Comparison of ENCODE assay signal across 16 cellular contexts in the genomic region with DNA sequence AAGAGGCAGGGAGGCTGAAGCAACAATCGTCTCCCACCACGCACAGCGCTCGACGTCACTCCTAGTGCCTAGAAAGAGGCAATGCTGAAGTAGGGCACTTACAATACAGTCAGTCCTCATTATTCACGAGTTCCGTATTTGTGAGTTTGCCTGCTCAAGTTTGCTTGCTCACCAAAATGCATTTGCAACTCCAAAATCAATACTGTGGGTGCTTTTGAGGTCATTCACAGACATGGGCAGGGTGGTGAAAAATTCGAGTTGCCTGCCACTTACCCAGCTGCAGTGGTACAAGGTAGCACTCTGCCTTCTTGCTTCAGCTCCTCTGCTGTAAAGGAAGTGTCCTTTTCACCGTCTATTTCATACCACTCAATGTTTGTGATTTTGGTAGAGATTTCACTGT.
DNase-seq lines count a peak whose midpoint lies in the region; ATAC-seq, FAIRE-seq and TF ChIP-seq lines count a peak whose summit lies in the region.
"Had no signal": no experiment of that assay in that cellular context is flagged by ENCODE, and none has a peak within 500 bp of the region (broad histone marks: within the 10 kb centered on the region; RNA-seq: fewer than 3 reads in every experiment).

No MANE protein-coding gene starts in this region.

- no peak overlapping the region for H3K9ac ChIP-seq in H9 (ENCODE audit: extremely low read depth, insufficient read length, low read length)
- no peak overlapping the region for H3K9ac ChIP-seq in K562 (ENCODE audit: insufficient read depth in 1 of 2, low read depth in 2 of 2, low read length in 2 of 2)
- no peak overlapping the region for H3K9ac ChIP-seq in neural progenitor cell
- H3K9ac ChIP-seq: BLaER1 treated with 17β-estradiol and CSF1 and Interleukin-3, amounts not matched to agents 10 nM and 100 nM had no signal

- H3K4me2 ChIP-seq in H9 (ENCODE audit: insufficient read depth, insufficient read length, low read length) (no peak overlapping the region), K562 (ENCODE audit: insufficient read depth, low read length) (no peak overlapping the region), neural progenitor cell (no peak overlapping the region)
- H3K4me2 ChIP-seq: BLaER1 treated with 17β-estradiol and CSF1 and Interleukin-3, amounts not matched to agents 10 nM and 100 nM had no signal

- no peaks in the 10 kb centered on the region for H4K20me1 ChIP-seq in H9 (ENCODE audit: control insufficient read depth, insufficient read depth, insufficient read length)
- H4K20me1 ChIP-seq in K562 (replicated peaks; ENCODE audit: control insufficient read depth, insufficient read depth, low read length): no peaks in the 10 kb centered on the region
- no peaks in the 10 kb centered on the region for H4K20me1 ChIP-seq in neural progenitor cell (ENCODE audit: low read depth)
- H4K20me1 ChIP-seq: BLaER1 treated with 17β-estradiol and CSF1 and Interleukin-3, amounts not matched to agents 10 nM and 100 nM had no signal

- H3K18ac ChIP-seq in H9 (ENCODE audit: insufficient read length, low read depth, low read length): no peak overlapping the region

- H3K27me3 Mint-ChIP-seq in H9 (ENCODE audit: low read depth) (peaks cover 5% of the 10 kb centered on the region; the same call in 1 of the 2 replicates), neural progenitor cell (ENCODE audit: insufficient read depth, low read depth) (peaks cover 7% of the 10 kb centered on the region)

- TF ChIP-seq EP300 in K562 (IDR thresholded peaks at IDR 0.05; ENCODE audit: low read length): no peak

- POLR2A ChIA-PET in K562 (lab: Yijun Ruan, JAX): interaction anchor here (1.5 to 2.0 kb wide), 2 partner anchors 28 to 30 kb away, joined by 3 to 5 read pairs; no protein-coding TSS in a partner anchor

- no peak overlapping the region for H2AFZ ChIP-seq in H9 (ENCODE audit: low read length)
- peak overlapping the region; percentile 52; the same call in 1 of the 2 replicates for H2AFZ ChIP-seq in K562 (ENCODE audit: low read depth, low read length)
- peak overlapping the region; percentile 42 for H2AFZ ChIP-seq in neural progenitor cell (replicated peaks)

- TF ChIP-seq POLR2A in K562 (conservative IDR thresholded peaks at IDR 0.05): no peak

- H3K4me1 Mint-ChIP-seq in H9 (peaks cover 49 to 60% of the 10 kb centered on the region in 2 experiments), neural progenitor cell (peaks cover 2% of the 10 kb centered on the region)

- H4K8ac ChIP-seq in H9 (replicated peaks; ENCODE audit: insufficient read length, low read depth, low read length): no peak overlapping the region

- H3K79me2 ChIP-seq in H9 (ENCODE audit: insufficient read depth, low read length) (no peaks in the 10 kb centered on the region), K562 (ENCODE audit: control insufficient read depth, insufficient read depth, low read length) (no peaks in the 10 kb centered on the region), neural progenitor cell (ENCODE audit: low read depth) (no peaks in the 10 kb centered on the region)

- H3K4ac ChIP-seq in H9 (ENCODE audit: low read depth, low read length): no peak overlapping the region

- H3K27ac ChIP-seq in H9 (ENCODE audit: insufficient read length, low read depth, low read length): no peak overlapping the region
- H3K27ac ChIP-seq in K562 (ENCODE audit: extremely low read depth, low read depth, low read length): no peak overlapping the region
- no peak overlapping the region for H3K27ac ChIP-seq in neural progenitor cell
- H3K27ac ChIP-seq: BLaER1 treated with 17β-estradiol and CSF1 and Interleukin-3, amounts not matched to agents 10 nM and 100 nM; HL-60 had no signal

- H2BK20ac ChIP-seq in H9 (ENCODE audit: low read depth, low read length, poor library complexity, severe bottlenecking): no peak overlapping the region

- in situ Hi-C loops in K562 (cut with MboI): no loop called here

- H3K9me3 Mint-ChIP-seq in H9: no peaks in the 10 kb centered on the region; a peak in 2 of 5 replicates
- H3K9me3 Mint-ChIP-seq in neural progenitor cell: peaks cover 9% of the 10 kb centered on the region

- no peak overlapping the region for H3K23ac ChIP-seq in H9 (ENCODE audit: insufficient read length, low read depth, low read length)

- no peak overlapping the region for H3K14ac ChIP-seq in H9 (ENCODE audit: insufficient read depth, low read length)

- intact Hi-C loops in K562 (cut with micrococcal nuclease) (loop anchor here (5.0 kb wide), 1 partner anchor 54 kb away; no protein-coding TSS in a partner anchor), Right ventricle myocardium superior (cut with DNase I) (no loop called here)

- no peak overlapping the region for H2BK15ac ChIP-seq in H9 (ENCODE audit: low read depth, low read length)

- H3K27ac Mint-ChIP-seq in H9: no peak overlapping the region
- H3K27ac Mint-ChIP-seq in neural progenitor cell: no peak overlapping the region
- H3K27ac Mint-ChIP-seq: CD4-positive, CD25-positive, alpha-beta regulatory T cell had no signal

- no peak overlapping the region for H2BK12ac ChIP-seq in H9 (ENCODE audit: insufficient read length, low read depth, low read length)

- no peak overlapping the region for H2BK5ac ChIP-seq in H9 (ENCODE audit: insufficient read length, low read length)

- no peak overlapping the region for H4K5ac ChIP-seq in H9 (ENCODE audit: insufficient read length, low read depth, low read length)

- peaks cover 4% of the 10 kb centered on the region; the same call in 1 of the 2 replicates for H3K4me1 ChIP-seq in H9 (ENCODE audit: insufficient read depth, low read length)
- H3K4me1 ChIP-seq in K562 (replicated peaks in 1 of 2; ENCODE audit: control insufficient read depth in 2 of 2, insufficient read depth in 2 of 2, low read length in 2 of 2): no peaks in the 10 kb centered on the region; a peak in 2 of 5 replicates
- no peaks in the 10 kb centered on the region for H3K4me1 ChIP-seq in neural progenitor cell

- H3K4me3 Mint-ChIP-seq in H9 (no peak overlapping the region), neural progenitor cell (no peak overlapping the region)
- H3K4me3 Mint-ChIP-seq: CD4-positive, CD25-positive, alpha-beta regulatory T cell had no signal

- CTCF ChIA-PET in K562 (lab: Yijun Ruan, JAX; ENCODE audit: low intra/inter-chr PET ratio): no interaction called here

- no peak overlapping the region for H3T11ph ChIP-seq in H9 (ENCODE audit: low read length)

- no TSS peak for BruUV-seq in K562 (replicated peaks; lab: Mats Ljungman, UMichigan)

- no CpG with 5 or more reads among the region's 9 CpGs for WGBS in H9 (ENCODE audit: extremely low coverage, insufficient read length, low lambda C conversion rate)
- WGBS in K562 (ENCODE audit: insufficient coverage, low coverage, missing lambda C conversion rate): 41% methylated on average over 9 of the region's 9 CpGs

- H3K79me1 ChIP-seq in H9 (ENCODE audit: insufficient read depth, low read depth, low read length, poor library complexity, severe bottlenecking): no peaks in the 10 kb centered on the region

- H3K36me3 Mint-ChIP-seq in H9 (ENCODE audit: insufficient read depth in 1 of 3, low read depth in 3 of 3) (peaks cover 0 to 19% (median 2%) of the 10 kb centered on the region in 3 experiments; a peak in 4 of 7 replicates), neural progenitor cell (no peaks in the 10 kb centered on the region)
- H3K36me3 Mint-ChIP-seq: CD4-positive, CD25-positive, alpha-beta regulatory T cell had no signal

- H3K4me3 ChIP-seq in K562 (no peak overlapping the region), neural progenitor cell (no peak overlapping the region)
- H3K4me3 ChIP-seq: BLaER1 treated with 17β-estradiol and CSF1 and Interleukin-3, amounts not matched to agents 10 nM and 100 nM; GM12878 had no signal

- H3K56ac ChIP-seq in H9 (ENCODE audit: insufficient read length, low read depth, low read length): no peak overlapping the region

- H3K23me2 ChIP-seq in H9 (ENCODE audit: insufficient read length, low read depth, low read length, poor library complexity, severe bottlenecking): no peaks in the 10 kb centered on the region

- no peak for FAIRE-seq in K562 (lab: Jason Lieb, UNC)
- FAIRE-seq: GM12878, GM18507 had no signal

- ATAC-seq in K562 (no peak; the same call in 2 of the 3 replicates), left lobe of liver (peak; percentile 69), Right ventricle myocardium superior (ENCODE audit: poor library complexity) (no peak)
- ATAC-seq: GM12878, HCT116 had no signal

- H3K36me3 ChIP-seq in K562 (ENCODE audit: control insufficient read depth, insufficient read depth, low read length): no peaks in the 10 kb centered on the region
- H3K36me3 ChIP-seq in neural progenitor cell: no peaks in the 10 kb centered on the region
- H3K36me3 ChIP-seq: BLaER1 treated with 17β-estradiol and CSF1 and Interleukin-3, amounts not matched to agents 10 nM and 100 nM had no signal

- no peaks in the 10 kb centered on the region for H3F3A ChIP-seq in neural progenitor cell (ENCODE audit: low read depth)

- no peaks in the 10 kb centered on the region for H3K9me1 ChIP-seq in K562 (ENCODE audit: control insufficient read depth, insufficient read depth, low read length)

- H3K9me3 ChIP-seq in H9 (ENCODE audit: control insufficient read depth, low read depth, low read length) (no peaks in the 10 kb centered on the region), K562 (replicated peaks; ENCODE audit: control insufficient read depth, insufficient read depth, low read depth, low read length) (no peaks in the 10 kb centered on the region), neural progenitor cell (ENCODE audit: low read depth) (no peaks in the 10 kb centered on the region)

- H2AK5ac ChIP-seq in H9 (ENCODE audit: insufficient read length, low read length): no peak overlapping the region

- no peak for TF ChIP-seq RAD21 in K562 (CRISPR knock-in tag; conservative IDR thresholded peaks at IDR 0.05 in 1 of 2, IDR thresholded peaks at IDR 0.05 in 1 of 2)

- no peak overlapping the region for H4K91ac ChIP-seq in H9 (ENCODE audit: insufficient read length, low read depth, low read length)

- no peaks in the 10 kb centered on the region for H3K27me3 ChIP-seq in H9 (ENCODE audit: insufficient read depth, low read length)
- H3K27me3 ChIP-seq in K562 (ENCODE audit: control insufficient read depth in 2 of 2, insufficient read depth in 2 of 2, low read length in 2 of 2): no peaks in the 10 kb centered on the region
- no peaks in the 10 kb centered on the region for H3K27me3 ChIP-seq in neural progenitor cell
- H3K27me3 ChIP-seq: BLaER1 treated with 17β-estradiol and CSF1 and Interleukin-3, amounts not matched to agents 10 nM and 100 nM had no signal

- DNase-seq in H9 (no peak), K562 (ENCODE audit: extremely low read depth in 1 of 4, low spot score in 3 of 4) (no peak), left lobe of liver (ENCODE audit: low spot score) (no peak), neural progenitor cell (ENCODE audit: low spot score) (no peak), EL (no peak), Right ventricle myocardium superior (no peak), NCI-H1048 (lab: John Stamatoyannopoulos, UW) (no peak)
- DNase-seq: ACHN; Calu3; CD4-positive, CD25-positive, alpha-beta regulatory T cell; DMS 273 treated with DMSO at 0.1 percent for 48 hours had no signal

- peak; percentile 15; the same call in 1 of the 3 replicates for TF ChIP-seq CTCF in H9 (conservative IDR thresholded peaks at IDR 0.05)
- TF ChIP-seq CTCF in K562 (IDR thresholded peaks at IDR 0.05 in 2 of 3, conservative IDR thresholded peaks at IDR 0.05 in 1 of 3; ENCODE audit: insufficient read depth in 2 of 3, low read depth in 1 of 3, low read length in 3 of 3): no peak
- no peak for TF ChIP-seq CTCF in neural progenitor cell (IDR thresholded peaks at IDR 0.05)

- no peak overlapping the region for H2BK120ac ChIP-seq in H9 (ENCODE audit: low read depth, low read length, poor library complexity, severe bottlenecking)
